In the genomic region with DNA sequence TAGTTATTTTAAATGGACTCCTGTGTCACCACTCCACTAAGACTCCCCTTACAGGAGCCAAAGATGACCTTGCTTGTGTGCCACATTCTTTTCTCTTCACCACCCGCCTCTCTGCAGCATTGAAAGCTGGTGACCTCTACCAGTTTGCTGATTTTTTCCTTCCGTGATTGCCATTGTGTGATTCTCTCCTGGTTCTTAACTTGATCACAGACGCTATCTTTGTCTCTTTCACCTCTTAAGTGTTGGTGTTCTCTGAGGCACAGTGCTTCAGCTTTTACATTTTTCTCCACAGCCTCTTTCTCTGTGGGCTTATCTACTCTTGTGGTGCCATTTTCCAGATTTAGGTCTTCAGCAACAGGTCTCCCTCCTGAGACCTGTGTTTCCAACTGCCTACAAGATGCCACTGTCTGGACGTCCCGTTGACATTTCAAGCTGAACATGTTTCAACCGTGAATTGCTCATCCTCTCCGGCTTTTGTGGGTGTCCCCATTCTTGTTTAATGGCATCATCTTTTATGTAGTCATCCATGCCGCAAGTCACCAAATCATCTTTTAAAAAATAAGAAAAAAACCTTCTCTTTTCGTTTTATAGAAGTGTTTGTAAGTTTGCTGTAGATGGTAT, we compare ENCODE assay signal across 10 cellular contexts. TPM values are rescaled to one million over a fixed set of nuclear protein-coding genes. Genes with fewer than 3 reads are reported as not detected.
DNase-seq lines count a peak whose midpoint lies in the region; ATAC-seq, FAIRE-seq and TF ChIP-seq lines count a peak whose summit lies in the region.
"Had no signal": no experiment of that assay in that cellular context is flagged by ENCODE, and none has a peak within 500 bp of the region (broad histone marks: within the 10 kb centered on the region; RNA-seq: fewer than 3 reads in every experiment).

No MANE protein-coding gene starts in this region.

- peak overlapping the region; percentile 66 for H3K4me3 Mint-ChIP-seq in activated naive CD8-positive, alpha-beta T cell treated with anti-CD3 and anti-CD28 coated beads, Interleukin-2, amount 50 U/mL, for 24 hours

- intact Hi-C loops in Right ventricle myocardium inferior (cut with DNase I), result no loop called here
- intact Hi-C loops in left lung (cut with DNase I), result no loop called here
- intact Hi-C loops in upper lobe of right lung (cut with DNase I), result no loop called here
- intact Hi-C loops in pancreas (cut with DNase I), result no loop called here

- H3K27me3 ChIP-seq in right atrium auricular region (no peaks in the 10 kb centered on the region), left lung (no peaks in the 10 kb centered on the region), upper lobe of right lung (no peaks in the 10 kb centered on the region), pancreas (no peaks in the 10 kb centered on the region), Peyer's patch (no peaks in the 10 kb centered on the region)
- H3K27me3 ChIP-seq: right lobe of liver had no signal

- peak overlapping the region; percentile 4 to 59 for H3K27ac ChIP-seq in right atrium auricular region
- H3K27ac ChIP-seq in left lung, result peak overlapping the region; percentile 81 to 88
- H3K27ac ChIP-seq in upper lobe of right lung, result peak overlapping the region; percentile 80
- H3K27ac ChIP-seq in pancreas, result peak overlapping the region in 1 of 4 donors; percentile 6
- H3K27ac ChIP-seq in Peyer's patch, result peak overlapping the region in 1 of 4 donors; percentile 46
- H3K27ac ChIP-seq: right lobe of liver had no signal

- peak overlapping the region; percentile 95 for H3K27ac Mint-ChIP-seq in activated naive CD8-positive, alpha-beta T cell treated with anti-CD3 and anti-CD28 coated beads, Interleukin-2, amount 50 U/mL, for 24 hours

- H3K9me3 ChIP-seq in right atrium auricular region (no peaks in the 10 kb centered on the region), left lung (no peaks in the 10 kb centered on the region), upper lobe of right lung (no peaks in the 10 kb centered on the region), pancreas (no peaks in the 10 kb centered on the region), Peyer's patch (no peaks in the 10 kb centered on the region)
- H3K9me3 ChIP-seq: right lobe of liver had no signal

- peaks cover 35% of the 10 kb centered on the region for H3K36me3 Mint-ChIP-seq in activated naive CD8-positive, alpha-beta T cell treated with anti-CD3 and anti-CD28 coated beads, Interleukin-2, amount 50 U/mL, for 24 hours (ENCODE audit: low read depth)

- H3K36me3 ChIP-seq in right atrium auricular region, result no peaks in the 10 kb centered on the region
- no peaks in the 10 kb centered on the region for H3K36me3 ChIP-seq in left lung
- no peaks in the 10 kb centered on the region for H3K36me3 ChIP-seq in upper lobe of right lung
- no peaks in the 10 kb centered on the region for H3K36me3 ChIP-seq in pancreas
- no peaks in the 10 kb centered on the region for H3K36me3 ChIP-seq in Peyer's patch
- H3K36me3 ChIP-seq: right lobe of liver had no signal

- H3K27me3 Mint-ChIP-seq in activated naive CD8-positive, alpha-beta T cell treated with anti-CD3 and anti-CD28 coated beads, Interleukin-2, amount 50 U/mL, for 24 hours, result no peaks in the 10 kb centered on the region

- no peak for TF ChIP-seq POLR2A in Peyer's patch (IDR thresholded peaks at IDR 0.05)

- ATAC-seq in Right ventricle myocardium inferior (no peak), left lung (no peak), upper lobe of right lung (no peak), pancreas (no peak), GM21717 (IDR thresholded peaks at IDR 0.05; ENCODE audit: unreplicated experiment) (no peak)
- ATAC-seq in activated naive CD8-positive, alpha-beta T cell treated with anti-CD3 and anti-CD28 coated beads, Interleukin-2, amount 50 U/mL, for 24 hours, result peak; percentile 77

- FAIRE-seq in pancreas (lab: Jason Lieb, UNC), result no peak

- H3K4me1 Mint-ChIP-seq in activated naive CD8-positive, alpha-beta T cell treated with anti-CD3 and anti-CD28 coated beads, Interleukin-2, amount 50 U/mL, for 24 hours, result peaks cover 92% of the 10 kb centered on the region

- 80 to 82% methylated on average over 9 of the region's 9 CpGs for WGBS in pancreas, 2 donors

- H3K4me3 ChIP-seq in right atrium auricular region, result no peak overlapping the region
- H3K4me3 ChIP-seq in left lung, result no peak overlapping the region
- no peak overlapping the region for H3K4me3 ChIP-seq in upper lobe of right lung
- H3K4me3 ChIP-seq in pancreas, result no peak overlapping the region
- H3K4me3 ChIP-seq in Peyer's patch, result no peak overlapping the region
- H3K4me3 ChIP-seq: right lobe of liver had no signal

- TF ChIP-seq CTCF in right atrium auricular region (IDR thresholded peaks at IDR 0.05) (no peak), left lung (IDR thresholded peaks at IDR 0.05) (no peak), upper lobe of right lung (IDR thresholded peaks at IDR 0.05) (no peak), pancreas (IDR thresholded peaks at IDR 0.05) (no peak), Peyer's patch (IDR thresholded peaks at IDR 0.05) (no peak)

- no peak for DNase-seq in right atrium auricular region (ENCODE audit: low spot score)
- DNase-seq in Right ventricle myocardium inferior (ENCODE audit: missing footprints), result no peak
- peak; percentile 41 for DNase-seq in activated naive CD8-positive, alpha-beta T cell treated with anti-CD3 and anti-CD28 coated beads, Interleukin-2, amount 50 U/mL, for 24 hours
- no peak for DNase-seq in left lung
- no peak for DNase-seq in upper lobe of right lung
- no peak for DNase-seq in pancreas
- no peak for DNase-seq in Peyer's patch
- DNase-seq: DMS79, right lobe of liver had no signal

- H3K4me1 ChIP-seq in right atrium auricular region, result peaks cover 0 to 53% of the 10 kb centered on the region in 2 donors
- H3K4me1 ChIP-seq in left lung, result peaks cover 44 to 77% of the 10 kb centered on the region in 2 donors
- H3K4me1 ChIP-seq in upper lobe of right lung, result peaks cover 64% of the 10 kb centered on the region
- H3K4me1 ChIP-seq in pancreas, result peaks cover 13 to 51% (median 22%) of the 10 kb centered on the region in 3 donors
- H3K4me1 ChIP-seq in Peyer's patch, result peaks cover 0 to 46% (median 10%) of the 10 kb centered on the region in 4 donors
- H3K4me1 ChIP-seq: right lobe of liver had no signal

- H3K9me3 Mint-ChIP-seq in activated naive CD8-positive, alpha-beta T cell treated with anti-CD3 and anti-CD28 coated beads, Interleukin-2, amount 50 U/mL, for 24 hours, result peaks cover 16% of the 10 kb centered on the region

RNA-seq across cellular contexts. Expression of gene IQGAP1, which starts 26.5 kb away (rescaled TPM):
- total RNA-seq in right atrium auricular region, result 10 to 100 TPM; 56.5 to 96.3 TPM
- total RNA-seq in Right ventricle myocardium inferior, result 47.6 TPM
- total RNA-seq in left lung, result 100 to 1,000 TPM; 257 to 296 TPM
- total RNA-seq in upper lobe of right lung, result 256 TPM
- 100 to 1,000 TPM in 1 of 6 donors, 10 to 100 TPM in 5; 40.0 to 103 (median 43.3) TPM for total RNA-seq in pancreas
- polyA plus RNA-seq in pancreas, result 10 to 100 TPM; 20.6 to 48.4 TPM
- total RNA-seq in Peyer's patch, result 100 to 1,000 TPM; 162 to 334 (median 168) TPM
